ENCODE assay signal across 8 cellular contexts in genomic region chr19:41886761-41887710, GRCh38. TPM values are rescaled to one million over a fixed set of nuclear protein-coding genes. Genes with fewer than 3 reads are reported as not detected.
DNase-seq lines count a peak whose midpoint lies in the region; ATAC-seq and TF ChIP-seq lines count a peak whose summit lies in the region.

No MANE protein-coding gene starts in this region.

- H3K36me3 ChIP-seq in GM06990 (ENCODE audit: control insufficient read depth, insufficient read depth, low read length) (peaks cover 14% of the 10 kb centered on the region), SK-N-MC (ENCODE audit: insufficient read depth, low read length) (peaks cover 19% of the 10 kb centered on the region; the same call in 1 of the 2 replicates), body of pancreas (replicated peaks in 1 of 2; ENCODE audit: insufficient read depth in 1 of 2, low read depth in 2 of 2) (no peaks in the 10 kb centered on the region), skeletal muscle satellite cell (ENCODE audit: insufficient read depth, low read length) (peaks cover 24% of the 10 kb centered on the region)

- H3K9ac ChIP-seq in SK-N-MC (ENCODE audit: insufficient read length), result peak overlapping the region; percentile 34
- peak overlapping the region; percentile 1 for H3K9ac ChIP-seq in skeletal muscle satellite cell (ENCODE audit: low read depth, low read length)

- peak; percentile 61 for DNase-seq in GM06990 (ENCODE audit: extremely low read depth, insufficient read length)
- DNase-seq in SK-N-MC (ENCODE audit: low read depth, low spot score), result no peak
- DNase-seq in body of pancreas, result peak in 1 of 4 donors; percentile 41
- no peak for DNase-seq in NCI-H524 treated with DMSO at 0.1 percent for 48 hours (lab: John Stamatoyannopoulos, UW)
- no peak for DNase-seq in GOT3 (lab: John Stamatoyannopoulos, UW)
- no peak for DNase-seq in SKM-1 (lab: John Stamatoyannopoulos, UW; ENCODE audit: unreplicated experiment)

- H3K27me3 ChIP-seq in GM06990 (replicated peaks; ENCODE audit: control insufficient read depth, insufficient read depth, low read length), result no peaks in the 10 kb centered on the region
- H3K27me3 ChIP-seq in body of pancreas, result no peaks in the 10 kb centered on the region
- H3K27me3 ChIP-seq in skeletal muscle satellite cell (ENCODE audit: control insufficient read depth, insufficient read depth, low read length), result no peaks in the 10 kb centered on the region

- H3K4me2 ChIP-seq in skeletal muscle satellite cell (ENCODE audit: low read length), result peak overlapping the region; percentile 13

- TF ChIP-seq POLR2A in body of pancreas (IDR thresholded peaks at IDR 0.05), result peak in 1 of 3 donors; percentile 20

- ATAC-seq in body of pancreas (no peak), HG03025 (IDR thresholded peaks at IDR 0.05; ENCODE audit: low FRiP score, unreplicated experiment) (no peak)

- H3K4me3 ChIP-seq in GM06990 (replicated peaks; ENCODE audit: low read depth, low read length), result peak overlapping the region; percentile 64
- peak overlapping the region; percentile 30; the same call in 1 of the 2 replicates for H3K4me3 ChIP-seq in SK-N-MC
- H3K4me3 ChIP-seq in body of pancreas, result no peak overlapping the region
- H3K4me3 ChIP-seq in skeletal muscle satellite cell (ENCODE audit: low read length), result no peak overlapping the region

- H3K4me1 ChIP-seq in body of pancreas (peaks cover 36% of the 10 kb centered on the region), skeletal muscle satellite cell (ENCODE audit: control insufficient read depth, insufficient read depth, low read length) (peaks cover 31% of the 10 kb centered on the region)

- 61 to 67% methylated on average over 13 of the region's 13 CpGs for WGBS in body of pancreas, 2 donors

- peak overlapping the region; percentile 55 for H3K27ac ChIP-seq in SK-N-MC
- peak overlapping the region in 3 of 4 donors; percentile 43 to 72 (median 54) for H3K27ac ChIP-seq in body of pancreas

- no peaks in the 10 kb centered on the region for H3K9me3 ChIP-seq in SK-N-MC (ENCODE audit: low read depth, low read length)
- no peaks in the 10 kb centered on the region for H3K9me3 ChIP-seq in body of pancreas
- no peaks in the 10 kb centered on the region for H3K9me3 ChIP-seq in skeletal muscle satellite cell (replicated peaks; ENCODE audit: low read length)

- TF ChIP-seq CTCF in GM06990 (IDR thresholded peaks at IDR 0.05; ENCODE audit: insufficient read depth, low read length, poor library complexity, severe bottlenecking) (no peak), body of pancreas (IDR thresholded peaks at IDR 0.05) (no peak)

- intact Hi-C loops in body of pancreas (cut with DNase I), result no loop called here

RNA-seq across cellular contexts. Expression of gene ARHGEF1, which starts 4.1 kb away (rescaled TPM):
- 100 to 1,000 TPM in 1 of 2 donors, 10 to 100 TPM in 1; 43.8 to 104 TPM for total RNA-seq in body of pancreas
- total RNA-seq in skeletal muscle satellite cell (2012; rRNA removed), result 43.9 and 48.3 TPM in 2 replicates

RNA-seq across cellular contexts. Expression of gene CD79A, which starts 10.0 kb away (rescaled TPM):
- not detected for total RNA-seq in body of pancreas
- total RNA-seq in skeletal muscle satellite cell (2012; rRNA removed), result not detected in 2 replicates

RNA-seq across cellular contexts. Expression of gene RPS19, which starts 27.0 kb away (rescaled TPM):
- total RNA-seq in body of pancreas, result 100 to 1,000 TPM; 454 to 832 TPM
- 716 and 761 TPM in 2 replicates for total RNA-seq in skeletal muscle satellite cell (2012; rRNA removed)

RNA-seq across cellular contexts. Expression of gene ERFL, which starts 41.2 kb away (rescaled TPM):
- total RNA-seq in body of pancreas, result not detected
- under 0.01 TPM in 1 of 2 replicates, not detected in the other for total RNA-seq in skeletal muscle satellite cell (2012; rRNA removed)

RNA-seq across cellular contexts. Expression of gene DMRTC2, which starts 42.2 kb away (rescaled TPM):
- not detected for total RNA-seq in body of pancreas
- not detected in 2 replicates for total RNA-seq in skeletal muscle satellite cell (2012; rRNA removed)

Comparison
In these comparisons a context has a peak if more than half of its experiments do, and no peak if none do; other contexts are left out.
1. H3K4me3 ChIP-seq: peak in GM06990 (single experiment) and SK-N-MC (single experiment); none in body of pancreas (0 of 2) and skeletal muscle satellite cell (single experiment).